ENCODE assay signal across 1 cellular context in the genomic region with DNA sequence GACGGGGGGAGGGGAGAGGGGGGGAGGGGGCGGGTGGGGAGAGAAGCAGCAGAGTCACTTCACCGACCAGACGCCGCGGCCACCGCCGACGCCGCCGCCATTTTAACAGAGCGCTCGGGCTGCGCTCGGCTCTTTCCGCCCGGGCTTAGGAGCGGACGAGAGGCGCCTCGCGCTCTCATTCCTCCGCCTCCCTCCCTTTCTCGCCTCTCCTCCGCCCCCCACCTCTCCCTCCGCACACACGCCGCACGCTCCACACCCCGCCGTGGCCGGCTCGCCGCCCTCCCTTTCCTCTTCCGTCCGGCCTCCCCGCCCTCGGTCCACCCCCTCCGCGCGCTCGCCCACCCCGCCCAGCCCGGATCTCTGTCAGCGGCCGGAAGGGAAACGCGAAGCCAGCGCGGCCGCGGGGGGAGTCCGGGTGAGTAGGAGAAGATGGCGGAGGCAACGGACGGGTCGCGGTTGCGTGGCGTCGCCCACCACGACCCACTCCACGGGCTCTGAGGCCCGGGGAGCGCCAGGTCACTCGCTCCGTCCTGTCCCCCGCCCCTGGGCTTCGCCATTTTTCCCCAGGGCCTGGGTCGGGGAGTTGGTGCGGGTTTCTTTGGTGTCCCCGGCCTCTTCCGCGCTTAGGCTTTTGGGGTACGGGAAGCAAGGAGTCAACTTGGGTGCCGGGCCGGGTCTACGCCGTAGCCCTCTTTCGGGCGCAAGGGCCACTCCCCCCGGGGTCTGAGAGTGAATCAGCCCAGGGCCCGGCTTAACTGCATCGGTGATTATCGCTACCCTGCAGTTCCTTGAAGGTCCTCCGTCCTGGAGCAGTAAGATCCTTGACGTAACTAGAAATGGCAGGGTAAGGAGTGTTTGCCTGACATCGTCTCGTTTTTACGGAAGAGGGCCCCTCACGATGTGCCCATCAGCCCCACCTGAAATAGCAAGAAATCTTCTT.
A peak's percentile ranks its signal among the peaks of the same experiment; 100 is the strongest.
TF ChIP-seq lines count a peak whose summit lies in the region.

A gene with protein sequence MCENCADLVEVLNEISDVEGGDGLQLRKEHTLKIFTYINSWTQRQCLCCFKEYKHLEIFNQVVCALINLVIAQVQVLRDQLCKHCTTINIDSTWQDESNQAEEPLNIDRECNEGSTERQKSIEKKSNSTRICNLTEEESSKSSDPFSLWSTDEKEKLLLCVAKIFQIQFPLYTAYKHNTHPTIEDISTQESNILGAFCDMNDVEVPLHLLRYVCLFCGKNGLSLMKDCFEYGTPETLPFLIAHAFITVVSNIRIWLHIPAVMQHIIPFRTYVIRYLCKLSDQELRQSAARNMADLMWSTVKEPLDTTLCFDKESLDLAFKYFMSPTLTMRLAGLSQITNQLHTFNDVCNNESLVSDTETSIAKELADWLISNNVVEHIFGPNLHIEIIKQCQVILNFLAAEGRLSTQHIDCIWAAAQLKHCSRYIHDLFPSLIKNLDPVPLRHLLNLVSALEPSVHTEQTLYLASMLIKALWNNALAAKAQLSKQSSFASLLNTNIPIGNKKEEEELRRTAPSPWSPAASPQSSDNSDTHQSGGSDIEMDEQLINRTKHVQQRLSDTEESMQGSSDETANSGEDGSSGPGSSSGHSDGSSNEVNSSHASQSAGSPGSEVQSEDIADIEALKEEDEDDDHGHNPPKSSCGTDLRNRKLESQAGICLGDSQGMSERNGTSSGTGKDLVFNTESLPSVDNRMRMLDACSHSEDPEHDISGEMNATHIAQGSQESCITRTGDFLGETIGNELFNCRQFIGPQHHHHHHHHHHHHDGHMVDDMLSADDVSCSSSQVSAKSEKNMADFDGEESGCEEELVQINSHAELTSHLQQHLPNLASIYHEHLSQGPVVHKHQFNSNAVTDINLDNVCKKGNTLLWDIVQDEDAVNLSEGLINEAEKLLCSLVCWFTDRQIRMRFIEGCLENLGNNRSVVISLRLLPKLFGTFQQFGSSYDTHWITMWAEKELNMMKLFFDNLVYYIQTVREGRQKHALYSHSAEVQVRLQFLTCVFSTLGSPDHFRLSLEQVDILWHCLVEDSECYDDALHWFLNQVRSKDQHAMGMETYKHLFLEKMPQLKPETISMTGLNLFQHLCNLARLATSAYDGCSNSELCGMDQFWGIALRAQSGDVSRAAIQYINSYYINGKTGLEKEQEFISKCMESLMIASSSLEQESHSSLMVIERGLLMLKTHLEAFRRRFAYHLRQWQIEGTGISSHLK (N-terminal part only) (minus strand): TSS at position 123 of the 940 bp plus-strand sequence. CDS start 395 bp downstream, outside the sequence.

TF ChIP-seq in HEK293, 187 proteins besides CTCF, POLR2A, EP300 and RAD21 (continued from another document and continues in another):
- TF ChIP-seq, protein P1, sequence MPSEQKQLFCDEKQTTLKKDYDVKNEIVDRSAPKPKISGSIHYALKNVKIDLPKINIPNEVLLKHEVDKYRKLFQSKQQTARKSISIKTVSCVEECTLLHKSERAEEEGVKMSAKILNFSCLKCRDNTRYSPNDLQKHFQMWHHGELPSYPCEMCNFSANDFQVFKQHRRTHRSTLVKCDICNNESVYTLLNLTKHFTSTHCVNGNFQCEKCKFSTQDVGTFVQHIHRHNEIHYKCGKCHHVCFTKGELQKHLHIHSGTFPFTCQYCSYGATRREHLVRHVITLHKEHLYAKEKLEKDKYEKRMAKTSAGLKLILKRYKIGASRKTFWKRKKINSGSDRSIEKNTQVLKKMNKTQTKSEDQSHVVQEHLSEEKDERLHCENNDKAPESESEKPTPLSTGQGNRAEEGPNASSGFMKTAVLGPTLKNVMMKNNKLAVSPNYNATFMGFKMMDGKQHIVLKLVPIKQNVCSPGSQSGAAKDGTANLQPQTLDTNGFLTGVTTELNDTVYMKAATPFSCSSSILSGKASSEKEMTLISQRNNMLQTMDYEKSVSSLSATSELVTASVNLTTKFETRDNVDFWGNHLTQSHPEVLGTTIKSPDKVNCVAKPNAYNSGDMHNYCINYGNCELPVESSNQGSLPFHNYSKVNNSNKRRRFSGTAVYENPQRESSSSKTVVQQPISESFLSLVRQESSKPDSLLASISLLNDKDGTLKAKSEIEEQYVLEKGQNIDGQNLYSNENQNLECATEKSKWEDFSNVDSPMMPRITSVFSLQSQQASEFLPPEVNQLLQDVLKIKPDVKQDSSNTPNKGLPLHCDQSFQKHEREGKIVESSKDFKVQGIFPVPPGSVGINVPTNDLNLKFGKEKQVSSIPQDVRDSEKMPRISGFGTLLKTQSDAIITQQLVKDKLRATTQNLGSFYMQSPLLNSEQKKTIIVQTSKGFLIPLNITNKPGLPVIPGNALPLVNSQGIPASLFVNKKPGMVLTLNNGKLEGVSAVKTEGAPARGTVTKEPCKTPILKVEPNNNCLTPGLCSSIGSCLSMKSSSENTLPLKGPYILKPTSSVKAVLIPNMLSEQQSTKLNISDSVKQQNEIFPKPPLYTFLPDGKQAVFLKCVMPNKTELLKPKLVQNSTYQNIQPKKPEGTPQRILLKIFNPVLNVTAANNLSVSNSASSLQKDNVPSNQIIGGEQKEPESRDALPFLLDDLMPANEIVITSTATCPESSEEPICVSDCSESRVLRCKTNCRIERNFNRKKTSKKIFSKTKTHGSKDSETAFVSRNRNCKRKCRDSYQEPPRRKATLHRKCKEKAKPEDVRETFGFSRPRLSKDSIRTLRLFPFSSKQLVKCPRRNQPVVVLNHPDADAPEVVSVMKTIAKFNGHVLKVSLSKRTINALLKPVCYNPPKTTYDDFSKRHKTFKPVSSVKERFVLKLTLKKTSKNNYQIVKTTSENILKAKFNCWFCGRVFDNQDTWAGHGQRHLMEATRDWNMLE (tag by site-specific recombination; conservative IDR thresholded peaks at IDR 0.05; ENCODE audit: low read depth) = no peak
- peak; percentile 65; the same call in 1 of the 2 replicates for TF ChIP-seq ZNF341 (tag by site-specific recombination; IDR thresholded peaks at IDR 0.05; ENCODE audit: low read depth)
- TF ChIP-seq ZNF132 (tag by site-specific recombination; IDR thresholded peaks at IDR 0.05; ENCODE audit: borderline replicate concordance) = no peak
- no peak for TF ChIP-seq GLI2 (tag by site-specific recombination; IDR thresholded peaks at IDR 0.05; ENCODE audit: borderline replicate concordance, low read depth)
- no peak for TF ChIP-seq TRIM28 (IDR thresholded peaks at IDR 0.05; ENCODE audit: borderline replicate concordance, low read length)
- TF ChIP-seq ZNF140 (tag by site-specific recombination; IDR thresholded peaks at IDR 0.05) = no peak
- TF ChIP-seq ZNF366 (tag by site-specific recombination; conservative IDR thresholded peaks at IDR 0.05) = peak; percentile 94
- no peak for TF ChIP-seq ZNF114 (tag by site-specific recombination; IDR thresholded peaks at IDR 0.05)
- TF ChIP-seq ZNF501 (tag by site-specific recombination; IDR thresholded peaks at IDR 0.05) = peak; percentile 79; the same call in 1 of the 2 replicates
- no peak for TF ChIP-seq ZNF549 (tag by site-specific recombination; IDR thresholded peaks at IDR 0.05)
- TF ChIP-seq ZNF292 (tag by site-specific recombination; IDR thresholded peaks at IDR 0.05; ENCODE audit: borderline replicate concordance, low read depth) = no peak
- TF ChIP-seq, protein P2, sequence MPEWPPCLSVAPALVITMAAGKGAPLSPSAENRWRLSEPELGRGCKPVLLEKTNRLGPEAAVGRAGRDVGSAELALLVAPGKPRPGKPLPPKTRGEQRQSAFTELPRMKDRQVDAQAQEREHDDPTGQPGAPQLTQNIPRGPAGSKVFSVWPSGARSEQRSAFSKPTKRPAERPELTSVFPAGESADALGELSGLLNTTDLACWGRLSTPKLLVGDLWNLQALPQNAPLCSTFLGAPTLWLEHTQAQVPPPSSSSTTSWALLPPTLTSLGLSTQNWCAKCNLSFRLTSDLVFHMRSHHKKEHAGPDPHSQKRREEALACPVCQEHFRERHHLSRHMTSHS (tag by site-specific recombination; IDR thresholded peaks at IDR 0.05) = no peak
- no peak for TF ChIP-seq ZNF837 (tag by site-specific recombination; IDR thresholded peaks at IDR 0.05)
- TF ChIP-seq ZNF423 (tag by site-specific recombination; IDR thresholded peaks at IDR 0.05) = no peak
- TF ChIP-seq SCRT2 (tag by site-specific recombination; IDR thresholded peaks at IDR 0.05) = no peak
- no peak for TF ChIP-seq RBAK (tag by site-specific recombination; IDR thresholded peaks at IDR 0.05)
- no peak for TF ChIP-seq ZNF571 (tag by site-specific recombination; IDR thresholded peaks at IDR 0.05)
- TF ChIP-seq ZSCAN30 (tag by site-specific recombination; IDR thresholded peaks at IDR 0.05) = 0 out of 2 replicates have a peak, but pooled peaks have one; percentile 32
- TF ChIP-seq ZNF548 (tag by site-specific recombination; IDR thresholded peaks at IDR 0.05) = no peak
- TF ChIP-seq ZNF121 (tag by site-specific recombination; IDR thresholded peaks at IDR 0.05) = no peak
- no peak for TF ChIP-seq ZNF433 (tag by site-specific recombination; IDR thresholded peaks at IDR 0.05; ENCODE audit: low read depth)
- TF ChIP-seq, protein P3, sequence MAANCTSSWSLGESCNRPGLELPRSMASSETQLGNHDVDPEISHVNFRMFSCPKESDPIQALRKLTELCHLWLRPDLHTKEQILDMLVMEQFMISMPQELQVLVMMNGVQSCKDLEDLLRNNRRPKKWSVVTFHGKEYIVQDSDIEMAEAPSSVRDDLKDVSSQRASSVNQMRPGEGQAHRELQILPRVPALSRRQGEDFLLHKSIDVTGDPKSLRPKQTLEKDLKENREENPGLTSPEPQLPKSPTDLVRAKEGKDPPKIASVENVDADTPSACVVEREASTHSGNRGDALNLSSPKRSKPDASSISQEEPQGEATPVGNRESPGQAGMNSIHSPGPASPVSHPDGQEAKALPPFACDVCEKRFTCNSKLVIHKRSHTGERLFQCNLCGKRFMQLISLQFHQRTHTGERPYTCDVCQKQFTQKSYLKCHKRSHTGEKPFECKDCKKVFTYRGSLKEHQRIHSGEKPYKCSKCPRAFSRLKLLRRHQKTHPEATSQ (tag by site-specific recombination; IDR thresholded peaks at IDR 0.05) = no peak
- TF ChIP-seq ZNF10 (tag by site-specific recombination; IDR thresholded peaks at IDR 0.05) = no peak
- no peak for TF ChIP-seq ZNF350 (tag by site-specific recombination; IDR thresholded peaks at IDR 0.05)
- no peak for TF ChIP-seq ZNF510 (tag by site-specific recombination; IDR thresholded peaks at IDR 0.05; ENCODE audit: insufficient replicate concordance)
- TF ChIP-seq, protein P4, sequence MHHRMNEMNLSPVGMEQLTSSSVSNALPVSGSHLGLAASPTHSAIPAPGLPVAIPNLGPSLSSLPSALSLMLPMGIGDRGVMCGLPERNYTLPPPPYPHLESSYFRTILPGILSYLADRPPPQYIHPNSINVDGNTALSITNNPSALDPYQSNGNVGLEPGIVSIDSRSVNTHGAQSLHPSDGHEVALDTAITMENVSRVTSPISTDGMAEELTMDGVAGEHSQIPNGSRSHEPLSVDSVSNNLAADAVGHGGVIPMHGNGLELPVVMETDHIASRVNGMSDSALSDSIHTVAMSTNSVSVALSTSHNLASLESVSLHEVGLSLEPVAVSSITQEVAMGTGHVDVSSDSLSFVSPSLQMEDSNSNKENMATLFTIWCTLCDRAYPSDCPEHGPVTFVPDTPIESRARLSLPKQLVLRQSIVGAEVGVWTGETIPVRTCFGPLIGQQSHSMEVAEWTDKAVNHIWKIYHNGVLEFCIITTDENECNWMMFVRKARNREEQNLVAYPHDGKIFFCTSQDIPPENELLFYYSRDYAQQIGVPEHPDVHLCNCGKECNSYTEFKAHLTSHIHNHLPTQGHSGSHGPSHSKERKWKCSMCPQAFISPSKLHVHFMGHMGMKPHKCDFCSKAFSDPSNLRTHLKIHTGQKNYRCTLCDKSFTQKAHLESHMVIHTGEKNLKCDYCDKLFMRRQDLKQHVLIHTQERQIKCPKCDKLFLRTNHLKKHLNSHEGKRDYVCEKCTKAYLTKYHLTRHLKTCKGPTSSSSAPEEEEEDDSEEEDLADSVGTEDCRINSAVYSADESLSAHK (tag by site-specific recombination; IDR thresholded peaks at IDR 0.05) = no peak
- TF ChIP-seq, protein P5, sequence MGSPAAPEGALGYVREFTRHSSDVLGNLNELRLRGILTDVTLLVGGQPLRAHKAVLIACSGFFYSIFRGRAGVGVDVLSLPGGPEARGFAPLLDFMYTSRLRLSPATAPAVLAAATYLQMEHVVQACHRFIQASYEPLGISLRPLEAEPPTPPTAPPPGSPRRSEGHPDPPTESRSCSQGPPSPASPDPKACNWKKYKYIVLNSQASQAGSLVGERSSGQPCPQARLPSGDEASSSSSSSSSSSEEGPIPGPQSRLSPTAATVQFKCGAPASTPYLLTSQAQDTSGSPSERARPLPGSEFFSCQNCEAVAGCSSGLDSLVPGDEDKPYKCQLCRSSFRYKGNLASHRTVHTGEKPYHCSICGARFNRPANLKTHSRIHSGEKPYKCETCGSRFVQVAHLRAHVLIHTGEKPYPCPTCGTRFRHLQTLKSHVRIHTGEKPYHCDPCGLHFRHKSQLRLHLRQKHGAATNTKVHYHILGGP (tag by site-specific recombination; IDR thresholded peaks at IDR 0.05) = no peak
- TF ChIP-seq ZNF302 (tag by site-specific recombination; IDR thresholded peaks at IDR 0.05; ENCODE audit: low read depth) = no peak
- TF ChIP-seq ZNF416 (tag by site-specific recombination; IDR thresholded peaks at IDR 0.05) = no peak
- no peak for TF ChIP-seq ZNF777 (tag by site-specific recombination; IDR thresholded peaks at IDR 0.05; ENCODE audit: borderline replicate concordance)
- TF ChIP-seq SCRT1 (tag by site-specific recombination; IDR thresholded peaks at IDR 0.05; ENCODE audit: borderline replicate concordance) = no peak
- no peak for TF ChIP-seq ZNF585B (tag by site-specific recombination; IDR thresholded peaks at IDR 0.05)
- TF ChIP-seq ZNF623 (tag by site-specific recombination; IDR thresholded peaks at IDR 0.05) = no peak
- peak; percentile 90 for TF ChIP-seq ZFHX2 (tag by site-specific recombination; conservative IDR thresholded peaks at IDR 0.05)
- no peak for TF ChIP-seq ZNF324 (tag by site-specific recombination; IDR thresholded peaks at IDR 0.05)
- TF ChIP-seq ZFP3 (tag by site-specific recombination; IDR thresholded peaks at IDR 0.05; ENCODE audit: low read depth) = no peak
- TF ChIP-seq, protein P6, sequence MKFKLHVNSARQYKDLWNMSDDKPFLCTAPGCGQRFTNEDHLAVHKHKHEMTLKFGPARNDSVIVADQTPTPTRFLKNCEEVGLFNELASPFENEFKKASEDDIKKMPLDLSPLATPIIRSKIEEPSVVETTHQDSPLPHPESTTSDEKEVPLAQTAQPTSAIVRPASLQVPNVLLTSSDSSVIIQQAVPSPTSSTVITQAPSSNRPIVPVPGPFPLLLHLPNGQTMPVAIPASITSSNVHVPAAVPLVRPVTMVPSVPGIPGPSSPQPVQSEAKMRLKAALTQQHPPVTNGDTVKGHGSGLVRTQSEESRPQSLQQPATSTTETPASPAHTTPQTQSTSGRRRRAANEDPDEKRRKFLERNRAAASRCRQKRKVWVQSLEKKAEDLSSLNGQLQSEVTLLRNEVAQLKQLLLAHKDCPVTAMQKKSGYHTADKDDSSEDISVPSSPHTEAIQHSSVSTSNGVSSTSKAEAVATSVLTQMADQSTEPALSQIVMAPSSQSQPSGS (tag by site-specific recombination; IDR thresholded peaks at IDR 0.05; ENCODE audit: low read depth) = no peak
- no peak for TF ChIP-seq ZNF426 (tag by site-specific recombination; IDR thresholded peaks at IDR 0.05)
- TF ChIP-seq, protein P7, sequence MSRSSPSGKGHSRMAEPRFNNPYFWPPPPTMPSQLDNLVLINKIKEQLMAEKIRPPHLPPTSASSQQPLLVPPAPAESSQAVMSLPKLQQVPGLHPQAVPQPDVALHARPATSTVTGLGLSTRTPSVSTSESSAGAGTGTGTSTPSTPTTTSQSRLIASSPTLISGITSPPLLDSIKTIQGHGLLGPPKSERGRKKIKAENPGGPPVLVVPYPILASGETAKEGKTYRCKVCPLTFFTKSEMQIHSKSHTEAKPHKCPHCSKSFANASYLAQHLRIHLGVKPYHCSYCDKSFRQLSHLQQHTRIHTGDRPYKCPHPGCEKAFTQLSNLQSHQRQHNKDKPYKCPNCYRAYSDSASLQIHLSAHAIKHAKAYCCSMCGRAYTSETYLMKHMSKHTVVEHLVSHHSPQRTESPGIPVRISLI (tag by site-specific recombination; IDR thresholded peaks at IDR 0.05) = no peak
